Comparison of ENCODE assay signal across 8 cellular contexts in genomic region chr6:107819976-107820551, GRCh38. TPM values are rescaled to one million over a fixed set of nuclear protein-coding genes. Genes with fewer than 3 reads are reported as not detected.
DNase-seq lines count a peak whose midpoint lies in the region; ATAC-seq and TF ChIP-seq lines count a peak whose summit lies in the region.

No MANE protein-coding gene starts in this region.

- peak overlapping the region; percentile 94 for H3K27ac Mint-ChIP-seq in activated CD8-positive, alpha-beta T cell treated with anti-CD3 and anti-CD28 coated beads for 36 hours
- H3K27ac Mint-ChIP-seq in glutamatergic neuron (ENCODE audit: unreplicated experiment), result peak overlapping the region; percentile 17

- peak overlapping the region; percentile 10; the same call in 1 of the 2 replicates for H3K4me3 ChIP-seq in HUES64 (ENCODE audit: low read length)
- peak overlapping the region; percentile 50 to 70 (median 59) for H3K4me3 ChIP-seq in skeletal muscle tissue (ENCODE audit: low read length in 3 of 3)

- H3K9me3 ChIP-seq in HUES64 (ENCODE audit: insufficient read depth, low read depth, low read length), result no peaks in the 10 kb centered on the region
- no peaks in the 10 kb centered on the region for H3K9me3 ChIP-seq in skeletal muscle tissue (ENCODE audit: control insufficient read depth in 3 of 3, low read length in 3 of 3)

- peaks cover 34% of the 10 kb centered on the region for H3K4me1 ChIP-seq in HUES64 (ENCODE audit: insufficient read depth, low read length)
- peaks cover 11 to 14% (median 11%) of the 10 kb centered on the region in 3 donors for H3K4me1 ChIP-seq in skeletal muscle tissue (ENCODE audit: control insufficient read depth in 3 of 3, insufficient read depth in 3 of 3, low read length in 3 of 3)

- H3K27me3 Mint-ChIP-seq in activated CD8-positive, alpha-beta T cell treated with anti-CD3 and anti-CD28 coated beads for 36 hours, result no peaks in the 10 kb centered on the region
- no peaks in the 10 kb centered on the region for H3K27me3 Mint-ChIP-seq in glutamatergic neuron (ENCODE audit: unreplicated experiment)

- H3K27ac ChIP-seq in HUES64 (ENCODE audit: low read depth, low read length) (no peak overlapping the region), skeletal muscle tissue (ENCODE audit: low read depth, low read length) (no peak overlapping the region)

- TF ChIP-seq CTCF in activated CD8-positive, alpha-beta T cell treated with anti-CD3 and anti-CD28 coated beads for 36 hours (IDR thresholded peaks at IDR 0.05), result no peak
- TF ChIP-seq CTCF in glutamatergic neuron (IDR thresholded peaks at IDR 0.05; ENCODE audit: partially characterized antibody, unreplicated experiment), result no peak

- ATAC-seq in activated CD8-positive, alpha-beta T cell treated with anti-CD3 and anti-CD28 coated beads for 36 hours, result peak; percentile 15
- ATAC-seq in HG03039 (IDR thresholded peaks at IDR 0.05; ENCODE audit: unreplicated experiment) (no peak), HG03280 (IDR thresholded peaks at IDR 0.05; ENCODE audit: unreplicated experiment) (no peak)

- DNase-seq in activated CD8-positive, alpha-beta T cell treated with anti-CD3 and anti-CD28 coated beads for 36 hours, result peak; percentile 60
- DNase-seq in glutamatergic neuron (no peak), dedifferentiated amniotic fluid mesenchymal stem cell (ENCODE audit: extremely low spot score) (no peak), AG08396 (ENCODE audit: low spot score) (no peak)

- peaks cover 9% of the 10 kb centered on the region for H3K36me3 Mint-ChIP-seq in activated CD8-positive, alpha-beta T cell treated with anti-CD3 and anti-CD28 coated beads for 36 hours (ENCODE audit: low read depth)
- H3K36me3 Mint-ChIP-seq in glutamatergic neuron (ENCODE audit: unreplicated experiment), result no peaks in the 10 kb centered on the region

- H3K27me3 ChIP-seq in HUES64 (ENCODE audit: insufficient read depth, low read length) (no peaks in the 10 kb centered on the region), skeletal muscle tissue (ENCODE audit: control insufficient read depth in 3 of 3, insufficient read depth in 3 of 3, low read length in 3 of 3) (peaks cover 9 to 17% (median 9%) of the 10 kb centered on the region in 3 donors)

- CTCF ChIA-PET in activated CD8-positive, alpha-beta T cell treated with anti-CD3 and anti-CD28 coated beads for 36 hours (lab: Charles Lee), result interaction anchor here (0.6 to 7.1 kb wide), 7 partner anchors 8 to 92 kb away, joined by 3 to 46 read pairs (median 4); no protein-coding TSS in a partner anchor

- intact Hi-C loops in activated CD8-positive, alpha-beta T cell treated with anti-CD3 and anti-CD28 coated beads for 36 hours (cut with micrococcal nuclease), result loop anchor here (5.0 kb wide), 3 partner anchors 33 to 108 kb away; no protein-coding TSS in a partner anchor

- WGBS in HUES64, result 15% methylated on average over 8 of the region's 8 CpGs

- H3K9ac ChIP-seq in HUES64 (ENCODE audit: low read depth, low read length) (no peak overlapping the region), skeletal muscle tissue (ENCODE audit: low read depth in 1 of 3, low read length in 3 of 3) (peak overlapping the region; percentile 11 to 66 (median 65))

- peaks cover 81% of the 10 kb centered on the region for H3K4me1 Mint-ChIP-seq in activated CD8-positive, alpha-beta T cell treated with anti-CD3 and anti-CD28 coated beads for 36 hours (ENCODE audit: low read depth)
- H3K4me1 Mint-ChIP-seq in glutamatergic neuron (ENCODE audit: low read depth, unreplicated experiment), result peaks cover 14% of the 10 kb centered on the region

- H3K36me3 ChIP-seq in HUES64 (ENCODE audit: insufficient read depth, low read length), result no peaks in the 10 kb centered on the region
- H3K36me3 ChIP-seq in skeletal muscle tissue (ENCODE audit: control insufficient read depth in 3 of 3, insufficient read depth in 3 of 3, low read length in 3 of 3), result no peaks in the 10 kb centered on the region

- H3K4me3 Mint-ChIP-seq in activated CD8-positive, alpha-beta T cell treated with anti-CD3 and anti-CD28 coated beads for 36 hours, result peak overlapping the region; percentile 88
- no peak overlapping the region for H3K4me3 Mint-ChIP-seq in glutamatergic neuron (ENCODE audit: unreplicated experiment)

- POLR2A ChIA-PET in activated CD8-positive, alpha-beta T cell treated with anti-CD3 and anti-CD28 coated beads for 36 hours (lab: Charles Lee), result interaction anchor here (0.9 to 7.4 kb wide), 5 partner anchors 9 to 89 kb away, joined by 3 to 43 read pairs (median 14); no protein-coding TSS in a partner anchor

- no peaks in the 10 kb centered on the region for H3K9me3 Mint-ChIP-seq in activated CD8-positive, alpha-beta T cell treated with anti-CD3 and anti-CD28 coated beads for 36 hours
- H3K9me3 Mint-ChIP-seq in glutamatergic neuron (ENCODE audit: unreplicated experiment), result no peaks in the 10 kb centered on the region

RNA-seq across cellular contexts. Expression of gene SCML4, which starts 4.0 kb away (rescaled TPM):
- not detected for polyA plus RNA-seq in HUES64 (2013, experiment 1 of 2)
- polyA plus RNA-seq in HUES64 (2013, experiment 2 of 2), result not detected
- 10 to 100 TPM; 14.8 to 17.9 TPM for total RNA-seq in activated CD8-positive, alpha-beta T cell treated with anti-CD3 and anti-CD28 coated beads for 36 hours
- total RNA-seq in glutamatergic neuron (ENCODE audit: unreplicated experiment) (not detected), skeletal muscle tissue (not detected)

Comparison
In these comparisons a context has a peak if more than half of its experiments do, and no peak if none do; other contexts are left out.
1. RNA of gene SCML4, which starts 4.0 kb away (total RNA-seq): 14.8 to 17.9 TPM in activated CD8-positive, alpha-beta T cell treated with anti-CD3 and anti-CD28 coated beads for 36 hours; not detected in glutamatergic neuron (single experiment) and not detected in skeletal muscle tissue (single experiment); every median in the first group is over 10 times any median in the second.